ENCODE assay signal across 11 cellular contexts in the genomic region with DNA sequence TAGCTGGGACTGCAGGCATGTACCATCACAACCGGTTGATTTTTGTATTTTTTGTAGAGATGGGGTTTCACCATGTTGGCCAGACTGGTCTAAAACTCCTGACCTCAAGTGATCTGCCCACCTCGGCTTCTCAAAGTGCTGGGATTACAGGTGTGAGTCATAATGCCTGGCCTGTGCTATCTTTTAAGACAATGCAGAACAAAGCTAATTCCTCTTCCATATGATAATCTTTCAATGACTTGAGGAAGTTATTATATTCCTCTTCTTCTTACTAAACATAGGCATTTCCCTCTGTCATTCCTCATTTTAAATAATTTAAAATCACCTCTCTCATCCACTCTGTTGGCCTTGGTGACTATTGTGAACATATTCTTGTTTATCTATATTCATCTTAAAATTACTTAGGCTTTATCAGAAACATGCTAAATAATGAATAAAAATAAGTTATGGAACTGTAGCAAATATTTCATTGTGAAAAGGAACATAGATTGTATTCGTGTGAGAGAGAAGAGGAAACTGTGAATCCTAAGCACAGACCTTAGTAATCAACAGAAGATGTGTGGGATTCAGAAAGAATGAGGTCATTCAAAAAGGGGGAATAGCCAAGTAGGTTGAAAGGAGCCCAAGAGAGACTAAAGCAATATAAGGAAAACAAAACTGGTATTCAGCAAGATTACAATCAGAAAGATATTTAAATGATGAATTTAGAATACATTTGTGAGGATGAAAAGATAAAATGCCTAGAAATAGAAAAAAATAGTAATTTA.
DNase-seq lines count a peak whose midpoint lies in the region; ATAC-seq, FAIRE-seq and TF ChIP-seq lines count a peak whose summit lies in the region.
"Had no signal": no experiment of that assay in that cellular context is flagged by ENCODE, and none has a peak within 500 bp of the region (broad histone marks: within the 10 kb centered on the region; RNA-seq: fewer than 3 reads in every experiment).

No MANE protein-coding gene starts in this region.

- H3K79me2 ChIP-seq in K562 (ENCODE audit: control insufficient read depth, insufficient read depth, low read length): no peaks in the 10 kb centered on the region

- no peak overlapping the region for H3K4me2 ChIP-seq in K562 (ENCODE audit: insufficient read depth, low read length)

- ATAC-seq in K562 (no peak), GM18870 (IDR thresholded peaks at IDR 0.05; ENCODE audit: unreplicated experiment) (no peak), GM18498 (IDR thresholded peaks at IDR 0.05; ENCODE audit: unreplicated experiment) (no peak)

- intact Hi-C loops in K562 (cut with micrococcal nuclease): no loop called here

- TF ChIP-seq RAD21 in K562 (CRISPR knock-in tag; conservative IDR thresholded peaks at IDR 0.05 in 1 of 2, IDR thresholded peaks at IDR 0.05 in 1 of 2): no peak

- no peak for TF ChIP-seq EP300 in K562 (IDR thresholded peaks at IDR 0.05; ENCODE audit: low read length)

- DNase-seq in AG08396 (ENCODE audit: low spot score) (peak; percentile 33), Kasumi-1 (lab: John Stamatoyannopoulos, UW) (peak; percentile 6 to 14), K562 (ENCODE audit: extremely low read depth in 1 of 4, low spot score in 3 of 4) (peak in 1 of 4 experiments; percentile 4), kidney glomerular epithelial cell (lab: John Stamatoyannopoulos, UW) (peak; percentile 32), SK-N-DZ (ENCODE audit: low spot score) (no peak), G401 (ENCODE audit: low spot score) (no peak)
- DNase-seq: NCI-H1092, NCI-H510A treated with DMSO at 0.1 percent for 48 hours, spleen had no signal

- H3K27me3 ChIP-seq in K562 (ENCODE audit: control insufficient read depth in 2 of 2, insufficient read depth in 2 of 2, low read length in 2 of 2): no peaks in the 10 kb centered on the region
- H3K27me3 ChIP-seq: spleen had no signal

- no peak for TF ChIP-seq POLR2A in K562 (conservative IDR thresholded peaks at IDR 0.05)

- H2AFZ ChIP-seq in K562 (ENCODE audit: low read depth, low read length): no peak overlapping the region

- no peak for FAIRE-seq in K562 (lab: Jason Lieb, UNC)

- 9% methylated on average over 3 of the region's 3 CpGs for WGBS in K562 (ENCODE audit: insufficient coverage, low coverage, missing lambda C conversion rate)

- H3K9me1 ChIP-seq in K562 (ENCODE audit: control insufficient read depth, insufficient read depth, low read length): no peaks in the 10 kb centered on the region

- BruUV-seq in K562 (replicated peaks; lab: Mats Ljungman, UMichigan): no TSS peak

- H3K9ac ChIP-seq in K562 (ENCODE audit: insufficient read depth in 1 of 2, low read depth in 2 of 2, low read length in 2 of 2): no peak overlapping the region

- no peak overlapping the region for H3K27ac ChIP-seq in K562 (ENCODE audit: extremely low read depth, low read depth, low read length)
- H3K27ac ChIP-seq: spleen had no signal

- no peaks in the 10 kb centered on the region; a peak in 1 of 5 replicates for H3K4me1 ChIP-seq in K562 (replicated peaks in 1 of 2; ENCODE audit: control insufficient read depth in 2 of 2, insufficient read depth in 2 of 2, low read length in 2 of 2)

- no peaks in the 10 kb centered on the region for H3K36me3 ChIP-seq in K562 (ENCODE audit: control insufficient read depth, insufficient read depth, low read length)
- H3K36me3 ChIP-seq: spleen had no signal

- in situ Hi-C loops in K562 (cut with MboI): no loop called here
- in situ Hi-C loops in G401 (cut with HindIII; ENCODE audit: low sequenced_read_pairs): no loop called here

- H3K4me3 ChIP-seq in K562: no peak overlapping the region
- H3K4me3 ChIP-seq: spleen had no signal

- no peaks in the 10 kb centered on the region for H3K9me3 ChIP-seq in K562 (replicated peaks; ENCODE audit: control insufficient read depth, insufficient read depth, low read depth, low read length)
- H3K9me3 ChIP-seq: spleen had no signal

- no peaks in the 10 kb centered on the region for H4K20me1 ChIP-seq in K562 (replicated peaks; ENCODE audit: control insufficient read depth, insufficient read depth, low read length)

- POLR2A ChIA-PET in K562 (lab: Yijun Ruan, JAX): no interaction called here

- TF ChIP-seq CTCF in K562 (IDR thresholded peaks at IDR 0.05 in 2 of 3, conservative IDR thresholded peaks at IDR 0.05 in 1 of 3; ENCODE audit: insufficient read depth in 2 of 3, low read depth in 1 of 3, low read length in 3 of 3): no peak

- CTCF ChIA-PET in K562 (lab: Yijun Ruan, JAX; ENCODE audit: low intra/inter-chr PET ratio): no interaction called here

TF ChIP-seq in K562, 482 proteins besides CTCF, POLR2A, EP300 and RAD21 (continues in another document):
- no peak for TF ChIP-seq SAP30 (IDR thresholded peaks at IDR 0.05; ENCODE audit: borderline replicate concordance, insufficient read depth, low read depth, low read length, poor library complexity, severe bottlenecking)
- TF ChIP-seq ZNF699 (CRISPR knock-in tag; IDR thresholded peaks at IDR 0.05; ENCODE audit: insufficient replicate concordance): no peak
- TF ChIP-seq PHF21A (IDR thresholded peaks at IDR 0.05; ENCODE audit: borderline replicate concordance, low read depth): no peak
- TF ChIP-seq IFI16 (CRISPR knock-in tag; IDR thresholded peaks at IDR 0.05): no peak
- TF ChIP-seq RBM14 (IDR thresholded peaks at IDR 0.05; ENCODE audit: borderline replicate concordance, insufficient read depth, low read depth, low read length): no peak
- TF ChIP-seq, protein P1, sequence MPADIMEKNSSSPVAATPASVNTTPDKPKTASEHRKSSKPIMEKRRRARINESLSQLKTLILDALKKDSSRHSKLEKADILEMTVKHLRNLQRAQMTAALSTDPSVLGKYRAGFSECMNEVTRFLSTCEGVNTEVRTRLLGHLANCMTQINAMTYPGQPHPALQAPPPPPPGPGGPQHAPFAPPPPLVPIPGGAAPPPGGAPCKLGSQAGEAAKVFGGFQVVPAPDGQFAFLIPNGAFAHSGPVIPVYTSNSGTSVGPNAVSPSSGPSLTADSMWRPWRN (IDR thresholded peaks at IDR 0.05; ENCODE audit: low read depth): no peak
- no peak for TF ChIP-seq U2AF2 (optimal IDR thresholded peaks at IDR 0.05; ENCODE audit: low read depth, low read length)
- TF ChIP-seq CBX3 (IDR thresholded peaks at IDR 0.05; ENCODE audit: borderline replicate concordance in 1 of 2, low read length in 2 of 2): no peak
- TF ChIP-seq, protein P2, sequence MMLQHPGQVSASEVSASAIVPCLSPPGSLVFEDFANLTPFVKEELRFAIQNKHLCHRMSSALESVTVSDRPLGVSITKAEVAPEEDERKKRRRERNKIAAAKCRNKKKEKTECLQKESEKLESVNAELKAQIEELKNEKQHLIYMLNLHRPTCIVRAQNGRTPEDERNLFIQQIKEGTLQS (IDR thresholded peaks at IDR 0.05): peak; percentile 52; the same call in 1 of the 2 replicates
- TF ChIP-seq, protein P2 (CRISPR knock-in tag; conservative IDR thresholded peaks at IDR 0.05): no peak
- no peak for TF ChIP-seq MTA2 (IDR thresholded peaks at IDR 0.05; ENCODE audit: low read depth)
- TF ChIP-seq SRSF7 (optimal IDR thresholded peaks at IDR 0.05; ENCODE audit: low read depth, low read length): no peak
- no peak for TF ChIP-seq ZNF311 (CRISPR knock-in tag; IDR thresholded peaks at IDR 0.05)
- TF ChIP-seq, protein P3, sequence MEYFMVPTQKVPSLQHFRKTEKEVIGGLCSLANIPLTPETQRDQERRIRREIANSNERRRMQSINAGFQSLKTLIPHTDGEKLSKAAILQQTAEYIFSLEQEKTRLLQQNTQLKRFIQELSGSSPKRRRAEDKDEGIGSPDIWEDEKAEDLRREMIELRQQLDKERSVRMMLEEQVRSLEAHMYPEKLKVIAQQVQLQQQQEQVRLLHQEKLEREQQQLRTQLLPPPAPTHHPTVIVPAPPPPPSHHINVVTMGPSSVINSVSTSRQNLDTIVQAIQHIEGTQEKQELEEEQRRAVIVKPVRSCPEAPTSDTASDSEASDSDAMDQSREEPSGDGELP (CRISPR knock-in tag; IDR thresholded peaks at IDR 0.05; ENCODE audit: borderline replicate concordance): no peak
- no peak for TF ChIP-seq PRMT5 (CRISPR knock-in tag; IDR thresholded peaks at IDR 0.05)
- TF ChIP-seq, protein P4, sequence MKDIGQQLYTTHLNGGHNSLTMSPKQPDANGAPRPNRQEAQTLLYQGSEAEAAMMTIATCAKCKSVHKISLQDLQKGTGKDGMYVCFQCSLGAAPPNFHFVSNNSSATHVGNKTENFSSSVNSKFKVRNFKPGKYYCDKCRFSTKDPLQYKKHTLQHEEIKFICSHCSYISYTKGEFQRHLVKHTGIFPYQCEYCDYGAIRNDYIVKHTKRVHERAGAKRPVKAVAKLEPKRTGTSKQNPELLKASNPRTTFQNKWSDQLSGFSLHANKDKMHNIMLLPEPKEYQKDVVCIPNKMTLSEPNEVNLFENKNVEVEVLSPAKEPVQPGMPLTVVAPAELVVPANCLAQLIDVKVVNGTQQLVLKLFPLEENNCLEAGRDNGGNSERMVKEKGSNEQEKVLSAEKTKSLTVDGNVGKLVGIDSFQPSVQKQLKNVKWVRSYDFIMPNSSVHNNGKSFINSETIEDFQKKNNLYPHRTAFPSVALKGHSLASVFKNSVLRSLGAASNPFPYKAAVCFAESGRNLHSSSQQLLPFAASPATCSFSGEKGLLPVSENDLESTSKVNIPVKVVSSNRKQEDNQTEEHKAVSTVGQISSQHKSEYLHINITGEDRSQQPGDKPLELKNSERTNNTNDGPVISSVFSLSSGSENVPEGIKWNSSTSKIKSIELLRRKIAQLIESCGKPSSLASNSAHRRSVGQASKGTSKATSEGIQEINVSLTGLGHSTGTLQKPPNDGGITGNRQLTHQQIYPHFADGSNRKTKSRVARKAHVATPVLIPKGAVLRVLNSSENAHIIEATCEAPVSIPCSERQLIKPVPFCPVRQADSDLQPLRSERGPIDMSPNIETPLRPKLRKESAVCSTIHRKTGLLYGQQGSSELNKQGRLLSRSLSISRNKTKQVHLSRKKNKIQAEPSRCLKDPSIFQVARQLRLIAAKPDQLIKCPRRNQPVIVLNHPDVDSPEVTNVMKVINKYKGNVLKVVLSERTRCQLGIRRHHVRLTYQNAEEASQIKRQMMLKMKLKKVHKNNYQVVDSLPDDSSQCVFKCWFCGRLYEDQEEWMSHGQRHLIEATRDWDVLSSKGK (CRISPR knock-in tag; IDR thresholded peaks at IDR 0.05): no peak
- TF ChIP-seq RFX1 (IDR thresholded peaks at IDR 0.05): no peak
- no peak for TF ChIP-seq HDAC6 (IDR thresholded peaks at IDR 0.05; ENCODE audit: low read depth, low read length)
- TF ChIP-seq FOSL1 (tag; conservative IDR thresholded peaks at IDR 0.05): peak; percentile 58
- TF ChIP-seq ERF (CRISPR knock-in tag; IDR thresholded peaks at IDR 0.05): no peak
- no peak for TF ChIP-seq HDAC3 (IDR thresholded peaks at IDR 0.05; ENCODE audit: borderline replicate concordance, partially characterized antibody)

Comparison
In these comparisons a context has a peak if more than half of its experiments do, and no peak if none do; other contexts are left out.
1. DNase-seq: peak in AG08396 (single experiment), Kasumi-1 (2 of 2) and kidney glomerular epithelial cell (single experiment); none in SK-N-DZ (single experiment) and G401 (single experiment).